ENCODE assay signal across 1 cellular context in the genomic region with DNA sequence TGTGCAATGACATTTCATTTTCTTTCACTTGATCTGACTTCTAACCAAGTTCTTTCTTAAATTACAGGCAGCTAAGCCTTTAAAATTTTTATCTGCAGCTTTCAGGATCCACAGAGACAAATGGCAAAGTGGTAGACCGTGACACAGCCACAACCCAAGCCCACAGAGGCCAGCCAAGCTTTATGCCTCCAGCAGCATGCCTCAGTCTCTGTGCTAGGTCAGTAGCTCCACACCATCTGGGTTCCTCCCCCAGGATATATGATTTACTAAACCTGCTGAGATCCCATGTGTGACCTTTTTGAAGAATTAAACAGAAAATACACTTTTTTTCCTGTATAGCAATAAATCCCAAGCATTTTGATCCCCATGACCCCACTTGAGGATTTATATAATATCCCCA.
TF ChIP-seq lines count a peak whose summit lies in the region.

No MANE protein-coding gene starts in this region.

TF ChIP-seq in GM23338, 12 proteins besides CTCF, POLR2A, EP300 and RAD21:
- TF ChIP-seq, protein P1, sequence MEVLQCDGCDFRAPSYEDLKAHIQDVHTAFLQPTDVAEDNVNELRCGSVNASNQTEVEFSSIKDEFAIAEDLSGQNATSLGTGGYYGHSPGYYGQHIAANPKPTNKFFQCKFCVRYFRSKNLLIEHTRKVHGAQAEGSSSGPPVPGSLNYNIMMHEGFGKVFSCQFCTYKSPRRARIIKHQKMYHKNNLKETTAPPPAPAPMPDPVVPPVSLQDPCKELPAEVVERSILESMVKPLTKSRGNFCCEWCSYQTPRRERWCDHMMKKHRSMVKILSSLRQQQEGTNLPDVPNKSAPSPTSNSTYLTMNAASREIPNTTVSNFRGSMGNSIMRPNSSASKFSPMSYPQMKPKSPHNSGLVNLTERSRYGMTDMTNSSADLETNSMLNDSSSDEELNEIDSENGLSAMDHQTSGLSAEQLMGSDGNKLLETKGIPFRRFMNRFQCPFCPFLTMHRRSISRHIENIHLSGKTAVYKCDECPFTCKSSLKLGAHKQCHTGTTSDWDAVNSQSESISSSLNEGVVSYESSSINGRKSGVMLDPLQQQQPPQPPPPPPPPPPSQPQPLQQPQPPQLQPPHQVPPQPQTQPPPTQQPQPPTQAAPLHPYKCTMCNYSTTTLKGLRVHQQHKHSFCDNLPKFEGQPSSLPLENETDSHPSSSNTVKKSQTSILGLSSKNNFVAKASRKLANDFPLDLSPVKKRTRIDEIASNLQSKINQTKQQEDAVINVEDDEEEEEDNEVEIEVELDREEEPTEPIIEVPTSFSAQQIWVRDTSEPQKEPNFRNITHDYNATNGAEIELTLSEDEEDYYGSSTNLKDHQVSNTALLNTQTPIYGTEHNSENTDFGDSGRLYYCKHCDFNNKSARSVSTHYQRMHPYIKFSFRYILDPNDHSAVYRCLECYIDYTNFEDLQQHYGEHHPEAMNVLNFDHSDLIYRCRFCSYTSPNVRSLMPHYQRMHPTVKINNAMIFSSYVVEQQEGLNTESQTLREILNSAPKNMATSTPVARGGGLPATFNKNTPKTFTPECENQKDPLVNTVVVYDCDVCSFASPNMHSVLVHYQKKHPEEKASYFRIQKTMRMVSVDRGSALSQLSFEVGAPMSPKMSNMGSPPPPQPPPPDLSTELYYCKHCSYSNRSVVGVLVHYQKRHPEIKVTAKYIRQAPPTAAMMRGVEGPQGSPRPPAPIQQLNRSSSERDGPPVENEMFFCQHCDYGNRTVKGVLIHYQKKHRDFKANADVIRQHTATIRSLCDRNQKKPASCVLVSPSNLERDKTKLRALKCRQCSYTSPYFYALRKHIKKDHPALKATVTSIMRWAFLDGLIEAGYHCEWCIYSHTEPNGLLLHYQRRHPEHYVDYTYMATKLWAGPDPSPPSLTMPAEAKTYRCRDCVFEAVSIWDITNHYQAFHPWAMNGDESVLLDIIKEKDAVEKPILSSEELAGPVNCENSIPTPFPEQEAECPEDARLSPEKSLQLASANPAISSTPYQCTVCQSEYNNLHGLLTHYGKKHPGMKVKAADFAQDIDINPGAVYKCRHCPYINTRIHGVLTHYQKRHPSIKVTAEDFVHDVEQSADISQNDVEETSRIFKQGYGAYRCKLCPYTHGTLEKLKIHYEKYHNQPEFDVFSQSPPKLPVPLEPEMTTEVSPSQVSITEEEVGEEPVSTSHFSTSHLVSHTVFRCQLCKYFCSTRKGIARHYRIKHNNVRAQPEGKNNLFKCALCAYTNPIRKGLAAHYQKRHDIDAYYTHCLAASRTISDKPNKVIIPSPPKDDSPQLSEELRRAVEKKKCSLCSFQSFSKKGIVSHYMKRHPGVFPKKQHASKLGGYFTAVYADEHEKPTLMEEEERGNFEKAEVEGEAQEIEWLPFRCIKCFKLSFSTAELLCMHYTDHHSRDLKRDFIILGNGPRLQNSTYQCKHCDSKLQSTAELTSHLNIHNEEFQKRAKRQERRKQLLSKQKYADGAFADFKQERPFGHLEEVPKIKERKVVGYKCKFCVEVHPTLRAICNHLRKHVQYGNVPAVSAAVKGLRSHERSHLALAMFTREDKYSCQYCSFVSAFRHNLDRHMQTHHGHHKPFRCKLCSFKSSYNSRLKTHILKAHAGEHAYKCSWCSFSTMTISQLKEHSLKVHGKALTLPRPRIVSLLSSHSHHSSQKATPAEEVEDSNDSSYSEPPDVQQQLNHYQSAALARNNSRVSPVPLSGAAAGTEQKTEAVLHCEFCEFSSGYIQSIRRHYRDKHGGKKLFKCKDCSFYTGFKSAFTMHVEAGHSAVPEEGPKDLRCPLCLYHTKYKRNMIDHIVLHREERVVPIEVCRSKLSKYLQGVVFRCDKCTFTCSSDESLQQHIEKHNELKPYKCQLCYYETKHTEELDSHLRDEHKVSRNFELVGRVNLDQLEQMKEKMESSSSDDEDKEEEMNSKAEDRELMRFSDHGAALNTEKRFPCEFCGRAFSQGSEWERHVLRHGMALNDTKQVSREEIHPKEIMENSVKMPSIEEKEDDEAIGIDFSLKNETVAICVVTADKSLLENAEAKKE (CRISPR knock-in tag; IDR thresholded peaks at IDR 0.05): no peak
- no peak for TF ChIP-seq ZNF114 (CRISPR knock-in tag; IDR thresholded peaks at IDR 0.05)
- TF ChIP-seq NANOG (IDR thresholded peaks at IDR 0.05; ENCODE audit: borderline replicate concordance): no peak
- no peak for TF ChIP-seq POLR2AphosphoS5 (IDR thresholded peaks at IDR 0.05; ENCODE audit: low read depth)
- TF ChIP-seq ZNF331 (CRISPR knock-in tag; IDR thresholded peaks at IDR 0.05; ENCODE audit: low read depth): no peak
- TF ChIP-seq ETS1 (IDR thresholded peaks at IDR 0.05): no peak
- no peak for TF ChIP-seq JUNB (IDR thresholded peaks at IDR 0.05; ENCODE audit: unreplicated experiment)
- TF ChIP-seq CREB1 (CRISPR knock-in tag; IDR thresholded peaks at IDR 0.05; ENCODE audit: low read depth): no peak
- no peak for TF ChIP-seq EZH2phosphoT487 (IDR thresholded peaks at IDR 0.05; ENCODE audit: unreplicated experiment)
